12 cellular contexts compared by ENCODE assay signal in the genomic region with DNA sequence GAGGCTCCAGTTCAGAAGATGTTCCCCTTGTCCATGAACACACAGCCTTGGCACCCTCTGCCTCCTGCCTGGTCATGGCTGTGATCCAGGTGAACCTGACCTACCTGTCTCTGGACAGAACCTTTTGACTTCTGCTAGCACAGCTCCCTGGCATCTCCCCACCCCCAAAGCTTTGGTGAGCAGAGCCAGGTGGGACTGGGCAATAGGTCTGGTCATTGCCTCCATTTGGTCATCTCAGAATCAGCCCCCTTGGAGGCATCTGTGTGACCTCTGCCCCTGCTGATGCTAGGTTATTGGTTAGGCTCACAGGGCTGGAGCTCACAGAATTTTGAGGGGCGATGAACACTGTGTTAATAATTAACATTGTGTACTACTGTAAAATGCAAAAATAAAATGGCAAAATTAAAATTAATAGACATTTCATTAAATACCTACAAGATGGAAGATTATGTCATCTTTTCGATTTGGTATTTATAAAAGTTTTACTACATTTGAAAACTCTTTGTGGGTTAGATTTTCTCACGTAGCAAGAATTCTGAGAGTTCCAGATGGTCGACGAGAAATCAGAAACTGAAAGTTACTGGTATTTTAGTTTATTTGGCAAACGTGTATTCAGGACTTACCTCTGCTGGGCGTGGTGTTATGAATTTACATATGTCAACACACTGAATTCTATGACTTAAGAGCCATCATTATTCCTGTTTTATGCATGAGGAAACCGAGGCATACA. TPM values are rescaled to one million over a fixed set of nuclear protein-coding genes. Genes with fewer than 3 reads are reported as not detected.
A peak's percentile ranks its signal among the peaks of the same experiment; 100 is the strongest.
DNase-seq lines count a peak whose midpoint lies in the region; ATAC-seq and TF ChIP-seq lines count a peak whose summit lies in the region.
"Had no signal": no experiment of that assay in that cellular context is flagged by ENCODE, and none has a peak within 500 bp of the region (broad histone marks: within the 10 kb centered on the region; RNA-seq: fewer than 3 reads in every experiment).

No MANE protein-coding gene starts in this region.

- no peak overlapping the region for H3K4me3 ChIP-seq in A673 (ENCODE audit: low read depth, low read length, poor library complexity, severe bottlenecking)
- H3K4me3 ChIP-seq: GM23248 had no signal

- no peak for TF ChIP-seq CTCF in A673 (conservative IDR thresholded peaks at IDR 0.05; ENCODE audit: low read depth, low read length)

- POLR2A ChIA-PET in A673 (lab: Charles Lee; ENCODE audit: low non-redundant PET), result interaction anchor here (0.7 to 0.9 kb wide), 2 partner anchors 14 to 433 kb away, joined by 8 to 10 read pairs; no protein-coding TSS in a partner anchor

- CTCF ChIA-PET in A673 (lab: Charles Lee), result no interaction called here

- no peaks in the 10 kb centered on the region for H3K27me3 ChIP-seq in A673 (replicated peaks; ENCODE audit: insufficient read depth, low read depth, low read length, poor library complexity)

- DNase-seq in left lobe of liver (ENCODE audit: low spot score) (peak; percentile 94), A673 (ENCODE audit: low spot score) (no peak), HCEC 1CT (no peak)
- DNase-seq in activated CD8-positive, alpha-beta memory T cell treated with anti-CD3 and anti-CD28 coated beads, Interleukin-2, amount 50 U/mL, for 48 hours, result no peak
- no peak for DNase-seq in stimulated activated CD4-positive, alpha-beta T cell treated with anti-CD3 and anti-CD28 coated beads, Interleukin-2, amount 100 ng/mL, for 48 hours
- DNase-seq: activated CD4-positive, alpha-beta T cell treated with anti-CD3 and anti-CD28 coated beads for 48 hours; amygdala had no signal

- no peaks in the 10 kb centered on the region for H3K4me1 ChIP-seq in A673 (ENCODE audit: insufficient read depth, low read length, poor library complexity, severe bottlenecking)

- intact Hi-C loops in A673 (cut with micrococcal nuclease; ENCODE audit: unreplicated experiment), result no loop called here

- H3K9me3 ChIP-seq in KOPT-K1 (ENCODE audit: insufficient read depth, low read length, poor library complexity, severe bottlenecking) (no peaks in the 10 kb centered on the region), A673 (ENCODE audit: low read depth, low read length, poor library complexity, severe bottlenecking) (no peaks in the 10 kb centered on the region)

- H3K36me3 ChIP-seq in KOPT-K1 (ENCODE audit: insufficient read depth, low read length) (no peaks in the 10 kb centered on the region), A673 (ENCODE audit: insufficient read depth, low read length, poor library complexity, severe bottlenecking) (no peaks in the 10 kb centered on the region)

- BruUV-seq in A673 (replicated peaks; lab: Mats Ljungman, UMichigan), result no TSS peak

- ATAC-seq in GM18498 (IDR thresholded peaks at IDR 0.05; ENCODE audit: unreplicated experiment) (peak; percentile 71), GM21529 (IDR thresholded peaks at IDR 0.05; ENCODE audit: unreplicated experiment) (peak; percentile 67), left lobe of liver (peak; percentile 74)

- H3K27ac ChIP-seq in KOPT-K1 (ENCODE audit: low read depth, low read length, poor library complexity, severe bottlenecking), result peak overlapping the region; percentile 42
- H3K27ac ChIP-seq in A673 (ENCODE audit: low read depth, low read length, poor library complexity, severe bottlenecking), result no peak overlapping the region
- H3K27ac ChIP-seq: GM23248 had no signal

RNA-seq across cellular contexts. Expression of a gene that starts 8.3 kb away (rescaled TPM):
- total RNA-seq in left lobe of liver, result 44.2 TPM
- total RNA-seq in A673 (2021), result 54.8 and 64.2 TPM in 2 replicates

RNA-seq across cellular contexts. Expression of a gene that starts 35.8 kb away (rescaled TPM):
- total RNA-seq in left lobe of liver (not detected), A673 (2021) (not detected in 2 replicates)
- total RNA-seq: fibroblast of villous mesenchyme, GM23248 had no signal
